ENCODE assay signal across 11 cellular contexts in the genomic region with DNA sequence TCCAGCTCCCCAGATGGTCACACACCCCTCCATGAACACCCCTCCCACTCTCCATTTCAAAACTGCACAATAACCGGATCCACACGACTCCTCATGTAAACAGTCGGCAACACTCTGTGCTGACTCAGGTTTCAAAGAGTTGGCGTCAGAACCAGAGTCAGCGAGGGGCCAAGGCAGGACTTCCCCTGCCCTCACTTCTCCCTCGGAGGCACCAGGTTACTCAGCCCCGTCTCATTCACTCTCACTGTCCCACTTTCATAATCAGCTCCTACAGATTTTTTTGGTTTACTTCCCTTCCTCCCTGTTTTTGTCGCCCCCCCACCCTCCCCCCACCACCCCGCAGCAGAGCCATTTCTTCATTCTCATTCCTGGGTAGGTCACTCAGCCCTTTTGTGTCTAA. TPM values are rescaled to one million over a fixed set of nuclear protein-coding genes. Genes with fewer than 3 reads are reported as not detected.
DNase-seq lines count a peak whose midpoint lies in the region; ATAC-seq, FAIRE-seq and TF ChIP-seq lines count a peak whose summit lies in the region.
"Had no signal": no experiment of that assay in that cellular context is flagged by ENCODE, and none has a peak within 500 bp of the region (broad histone marks: within the 10 kb centered on the region; RNA-seq: fewer than 3 reads in every experiment).

No MANE protein-coding gene starts in this region.

- peak overlapping the region; percentile 66 for H3K27ac Mint-ChIP-seq in activated T-helper 1 cell treated with anti-CD3 and anti-CD28 coated beads, Interleukin-12 subunit alpha, Interleukin-12 subunit beta, Interleukin-2, Interleukin-4 antibody, amounts not matched to agents 30 ng/mL and 10 ng/mL and 1 ng/mL, durations not matched to agents 14 hours and 24 hours and 36 hours

- H3K36me3 Mint-ChIP-seq in activated T-helper 1 cell treated with anti-CD3 and anti-CD28 coated beads, Interleukin-12 subunit alpha, Interleukin-12 subunit beta, Interleukin-2, Interleukin-4 antibody, amounts not matched to agents 30 ng/mL and 10 ng/mL and 1 ng/mL, durations not matched to agents 14 hours and 24 hours and 36 hours (ENCODE audit: low read depth) = peaks cover 4% of the 10 kb centered on the region

- H3K36me3 ChIP-seq in HCT116 (ENCODE audit: control insufficient read depth in 1 of 2, insufficient read depth in 2 of 2, low read length in 2 of 2) = no peaks in the 10 kb centered on the region
- H3K36me3 ChIP-seq in lung (ENCODE audit: control insufficient read depth in 2 of 2, insufficient read depth in 2 of 2, low read length in 2 of 2) = no peaks in the 10 kb centered on the region

- peak overlapping the region; percentile 60 for H3K4me2 ChIP-seq in HCT116 (ENCODE audit: low read length)

- POLR2A ChIA-PET in HCT116 (lab: Charles Lee) = interaction anchor here (0.8 kb wide), 1 partner anchor 36 kb away, joined by 3 read pairs; no protein-coding TSS in a partner anchor

- 20 to 49% methylated on average over 9 of the region's 9 CpGs for WGBS in lung, 2 donors

- TF ChIP-seq RAD21 in HCT116 (IDR thresholded peaks at IDR 0.05; ENCODE audit: low read depth) = no peak

- BruUV-seq in HCT116 (replicated peaks; lab: Mats Ljungman, UMichigan) = no TSS peak

- ATAC-seq in HCT116 (no peak), lung (ENCODE audit: insufficient read depth, low FRiP score) (peak; percentile 36), SK-N-SH treated with all-trans-retinoic acid at 6 μM for 48 hours (no peak), HG02571 (IDR thresholded peaks at IDR 0.05; ENCODE audit: unreplicated experiment) (no peak)

- FAIRE-seq in H54 (lab: Jason Lieb, UNC) = no peak
- FAIRE-seq: keratinocyte had no signal

- peaks cover 20% of the 10 kb centered on the region for H3K79me2 ChIP-seq in HCT116 (ENCODE audit: insufficient read depth, low read length)

- CTCF ChIA-PET in HCT116 (lab: Charles Lee) = no interaction called here

- H4K20me1 ChIP-seq in HCT116 (ENCODE audit: insufficient read depth) = no peaks in the 10 kb centered on the region

- TF ChIP-seq POLR2A in HCT116 (IDR thresholded peaks at IDR 0.05; ENCODE audit: borderline replicate concordance, extremely low read depth, insufficient read depth, insufficient read length) = no peak
- no peak for TF ChIP-seq POLR2A in H54 (IDR thresholded peaks at IDR 0.05; ENCODE audit: low read depth, low read length)

- H3K9me3 Mint-ChIP-seq in activated T-helper 1 cell treated with anti-CD3 and anti-CD28 coated beads, Interleukin-12 subunit alpha, Interleukin-12 subunit beta, Interleukin-2, Interleukin-4 antibody, amounts not matched to agents 30 ng/mL and 10 ng/mL and 1 ng/mL, durations not matched to agents 14 hours and 24 hours and 36 hours = no peaks in the 10 kb centered on the region

- H3K9me2 ChIP-seq in HCT116 (ENCODE audit: insufficient read depth) = no peaks in the 10 kb centered on the region

- no peaks in the 10 kb centered on the region for H3K27me3 ChIP-seq in HCT116 (ENCODE audit: insufficient read depth, low read length)
- no peaks in the 10 kb centered on the region for H3K27me3 ChIP-seq in lung (ENCODE audit: control insufficient read depth, insufficient read depth)

- TF ChIP-seq CTCF in HCT116 (IDR thresholded peaks at IDR 0.05 in 2 of 3, conservative IDR thresholded peaks at IDR 0.05 in 1 of 3; ENCODE audit: borderline replicate concordance in 1 of 3, insufficient read depth in 1 of 3, low read depth in 2 of 3, low read length in 2 of 3) (no peak), lung (IDR thresholded peaks at IDR 0.05; ENCODE audit: control extremely low read depth, extremely low read depth) (no peak)

- peaks cover 46% of the 10 kb centered on the region for H3K4me1 Mint-ChIP-seq in activated T-helper 1 cell treated with anti-CD3 and anti-CD28 coated beads, Interleukin-12 subunit alpha, Interleukin-12 subunit beta, Interleukin-2, Interleukin-4 antibody, amounts not matched to agents 30 ng/mL and 10 ng/mL and 1 ng/mL, durations not matched to agents 14 hours and 24 hours and 36 hours (ENCODE audit: low read depth)

- H2AFZ ChIP-seq in HCT116 (ENCODE audit: low read depth, low read length, poor library complexity, severe bottlenecking) = no peak overlapping the region

- H3K9ac ChIP-seq in HCT116 (ENCODE audit: low read length) = no peak overlapping the region

- H3K4me1 ChIP-seq in HCT116 (ENCODE audit: control insufficient read depth in 1 of 2, insufficient read depth in 2 of 2, low read length in 2 of 2) (peaks cover 12 to 49% of the 10 kb centered on the region in 2 experiments), lung (ENCODE audit: control insufficient read depth in 2 of 2, insufficient read depth in 2 of 2, low read length in 2 of 2) (peaks cover 0 to 3% of the 10 kb centered on the region in 2 donors)

- DNase-seq in Daoy (ENCODE audit: low read depth) (peak; percentile 66), HCT116 (ENCODE audit: low read depth, low spot score) (no peak), lung (ENCODE audit: low spot score) (peak; percentile 38), H54 (ENCODE audit: insufficient read length, low spot score) (no peak), DMS153 treated with DMSO at 0.1 percent for 48 hours (lab: John Stamatoyannopoulos, UW; ENCODE audit: unreplicated experiment) (no peak)
- peak; percentile 13 for DNase-seq in activated T-helper 1 cell treated with anti-CD3 and anti-CD28 coated beads, Interleukin-12 subunit alpha, Interleukin-12 subunit beta, Interleukin-2, Interleukin-4 antibody, amounts not matched to agents 30 ng/mL and 10 ng/mL and 1 ng/mL, durations not matched to agents 14 hours and 24 hours and 36 hours (ENCODE audit: low spot score)
- DNase-seq: effector CD4-positive, alpha-beta T cell; NCI-H526 treated with DMSO at 0.1 percent for 48 hours had no signal

- H3K9me3 ChIP-seq in HCT116 (ENCODE audit: control insufficient read depth in 1 of 2, insufficient read depth in 1 of 2, low read depth in 1 of 2, low read length in 2 of 2) (no peaks in the 10 kb centered on the region), lung (ENCODE audit: control insufficient read depth in 2 of 2, insufficient read depth in 1 of 2, low read length in 1 of 2) (peaks cover 0 to 4% of the 10 kb centered on the region in 2 donors)

- H3K4me3 Mint-ChIP-seq in activated T-helper 1 cell treated with anti-CD3 and anti-CD28 coated beads, Interleukin-12 subunit alpha, Interleukin-12 subunit beta, Interleukin-2, Interleukin-4 antibody, amounts not matched to agents 30 ng/mL and 10 ng/mL and 1 ng/mL, durations not matched to agents 14 hours and 24 hours and 36 hours = peak overlapping the region; percentile 51

- no peak overlapping the region for H3K4me3 ChIP-seq in HCT116 (replicated peaks in 1 of 2; ENCODE audit: low read depth in 1 of 2, low read length in 2 of 2)
- no peak overlapping the region for H3K4me3 ChIP-seq in lung

- RAD21 ChIA-PET in HCT116 (lab: Charles Lee; ENCODE audit: low non-redundant PET in 1 of 2, low total read pairs in 2 of 2, uncharacterized antibody in 2 of 2, unreplicated experiment in 2 of 2) = no interaction called here

- intact Hi-C loops in HCT116 (cut with micrococcal nuclease) = no loop called here
- intact Hi-C loops in activated T-helper 1 cell treated with anti-CD3 and anti-CD28 coated beads, Interleukin-12 subunit alpha, Interleukin-12 subunit beta, Interleukin-2, Interleukin-4 antibody, amounts not matched to agents 30 ng/mL and 10 ng/mL and 1 ng/mL, durations not matched to agents 14 hours and 24 hours and 36 hours (cut with micrococcal nuclease) = no loop called here

- H3K27ac ChIP-seq in HCT116 (ENCODE audit: low read depth, low read length) (no peak overlapping the region), lung (ENCODE audit: low read depth in 1 of 2, low read length in 1 of 2) (no peak overlapping the region)

- peaks cover 3% of the 10 kb centered on the region for H3K27me3 Mint-ChIP-seq in activated T-helper 1 cell treated with anti-CD3 and anti-CD28 coated beads, Interleukin-12 subunit alpha, Interleukin-12 subunit beta, Interleukin-2, Interleukin-4 antibody, amounts not matched to agents 30 ng/mL and 10 ng/mL and 1 ng/mL, durations not matched to agents 14 hours and 24 hours and 36 hours (ENCODE audit: insufficient read depth)

TF ChIP-seq in HCT116, 20 proteins besides CTCF, POLR2A, EP300 and RAD21 (continues in another document):
- TF ChIP-seq SRF (IDR thresholded peaks at IDR 0.05; ENCODE audit: low read depth) = no peak
- TF ChIP-seq EZH2 (IDR thresholded peaks at IDR 0.05) = no peak

TF ChIP-seq in SK-N-SH treated with all-trans-retinoic acid at 6 μM for 48 hours, 23 proteins besides CTCF, POLR2A, EP300 and RAD21 (continues in another document):
- TF ChIP-seq SNAI2 (CRISPR knock-in tag; IDR thresholded peaks at IDR 0.05) = no peak

RNA-seq across cellular contexts. Expression of a gene that starts 2.7 kb away (rescaled TPM):
- 97.1 and 133 TPM in 2 replicates for total RNA-seq in Daoy (2014; rRNA removed; shearing (Covaris generic))
- total RNA-seq in HCT116 (2021; ENCODE audit: unreplicated experiment) (225 TPM), lung (1,000 to 10,000 TPM in 1 of 2 donors, 10 to 100 TPM in 1; 65.3 to 1,983 TPM)
- polyA plus RNA-seq in HCT116 (2012) = 464 and 491 TPM in 2 replicates
- 61.7 and 70.1 TPM in 2 replicates for total RNA-seq in activated T-helper 1 cell treated with anti-CD3 and anti-CD28 coated beads, Interleukin-12 subunit alpha, Interleukin-12 subunit beta, Interleukin-2, Interleukin-4 antibody, amounts not matched to agents 30 ng/mL and 10 ng/mL and 1 ng/mL, durations not matched to agents 14 hours and 24 hours and 36 hours
- polyA plus RNA-seq in lung = 1,000 to 10,000 TPM; 1,299 to 2,202 TPM

RNA-seq across cellular contexts. Expression of a gene that starts 18.5 kb away (rescaled TPM):
- 18.4 and 20.3 TPM in 2 replicates for total RNA-seq in Daoy (2014; rRNA removed; shearing (Covaris generic))
- 35.4 TPM for total RNA-seq in HCT116 (2021; ENCODE audit: unreplicated experiment)
- 34.8 and 37.3 TPM in 2 replicates for polyA plus RNA-seq in HCT116 (2012)
- 75.9 and 84.4 TPM in 2 replicates for total RNA-seq in activated T-helper 1 cell treated with anti-CD3 and anti-CD28 coated beads, Interleukin-12 subunit alpha, Interleukin-12 subunit beta, Interleukin-2, Interleukin-4 antibody, amounts not matched to agents 30 ng/mL and 10 ng/mL and 1 ng/mL, durations not matched to agents 14 hours and 24 hours and 36 hours
- total RNA-seq in lung = 10 to 100 TPM; 32.6 to 85.9 TPM
- polyA plus RNA-seq in lung = 10 to 100 TPM; 45.3 to 48.6 TPM

RNA-seq across cellular contexts. Expression of a gene that starts 40.1 kb away (rescaled TPM):
- not detected in 2 replicates for total RNA-seq in Daoy (2014; rRNA removed; shearing (Covaris generic))
- 0.86 TPM for total RNA-seq in HCT116 (2021; ENCODE audit: unreplicated experiment)
- 0.30 and 0.40 TPM in 2 replicates for polyA plus RNA-seq in HCT116 (2012)
- total RNA-seq in activated T-helper 1 cell treated with anti-CD3 and anti-CD28 coated beads, Interleukin-12 subunit alpha, Interleukin-12 subunit beta, Interleukin-2, Interleukin-4 antibody, amounts not matched to agents 30 ng/mL and 10 ng/mL and 1 ng/mL, durations not matched to agents 14 hours and 24 hours and 36 hours = 0.21 and 0.22 TPM in 2 replicates
- 1 to 10 TPM in 1 of 2 donors, under 1 TPM in 1; 0.11 to 1.3 TPM for total RNA-seq in lung
- polyA plus RNA-seq in lung = 1 to 10 TPM; 1.4 to 4.5 TPM

RNA-seq across cellular contexts. Expression of a gene that starts 50.2 kb away (rescaled TPM):
- total RNA-seq in Daoy (2014; rRNA removed; shearing (Covaris generic)) = 0.74 TPM in 1 of 2 replicates, not detected in the other
- total RNA-seq in HCT116 (2021; ENCODE audit: unreplicated experiment) = 1.3 TPM
- 0.99 and 1.0 TPM in 2 replicates for polyA plus RNA-seq in HCT116 (2012)
- 2.3 and 4.9 TPM in 2 replicates for total RNA-seq in activated T-helper 1 cell treated with anti-CD3 and anti-CD28 coated beads, Interleukin-12 subunit alpha, Interleukin-12 subunit beta, Interleukin-2, Interleukin-4 antibody, amounts not matched to agents 30 ng/mL and 10 ng/mL and 1 ng/mL, durations not matched to agents 14 hours and 24 hours and 36 hours
- 10 to 100 TPM; 11.3 to 23.6 TPM for total RNA-seq in lung
- polyA plus RNA-seq in lung = 10 to 100 TPM; 22.5 to 88.8 TPM

Comparison
In these comparisons a context has a peak if more than half of its experiments do, and no peak if none do; other contexts are left out.
1. DNase-seq: peak in Daoy (single experiment), activated T-helper 1 cell treated with anti-CD3 and anti-CD28 coated beads, Interleukin-12 subunit alpha, Interleukin-12 subunit beta, Interleukin-2, Interleukin-4 antibody, amounts not matched to agents 30 ng/mL and 10 ng/mL and 1 ng/mL, durations not matched to agents 14 hours and 24 hours and 36 hours (single experiment) and lung (single experiment); none in HCT116 (single experiment), H54 (single experiment) and DMS153 treated with DMSO at 0.1 percent for 48 hours (single experiment).